Comparison of ENCODE assay signal across 1 cellular context in genomic region chr16:10889880-10890279, GRCh38.
TF ChIP-seq lines count a peak whose summit lies in the region.

No MANE protein-coding gene starts in this region.

TF ChIP-seq in GM12878, 131 proteins besides CTCF, POLR2A, EP300 and RAD21 (continued from another document):
- TF ChIP-seq REST (IDR thresholded peaks at IDR 0.05; ENCODE audit: low read depth, low read length): no peak
- TF ChIP-seq MTA3 (IDR thresholded peaks at IDR 0.05; ENCODE audit: borderline replicate concordance, low read length): no peak
- TF ChIP-seq USF2 (IDR thresholded peaks at IDR 0.05; ENCODE audit: borderline replicate concordance, low read depth, low read length): no peak
- TF ChIP-seq POLR2AphosphoS2 (IDR thresholded peaks at IDR 0.05; ENCODE audit: low read depth, low read length): no peak
- TF ChIP-seq SIN3A (IDR thresholded peaks at IDR 0.05; ENCODE audit: low read depth, low read length): no peak
- no peak for TF ChIP-seq HDAC2 (IDR thresholded peaks at IDR 0.05)
- TF ChIP-seq ZBTB11 (CRISPR knock-in tag; IDR thresholded peaks at IDR 0.05): no peak
- TF ChIP-seq CBX5 (IDR thresholded peaks at IDR 0.05; ENCODE audit: low read depth): no peak
- TF ChIP-seq EED (IDR thresholded peaks at IDR 0.05; ENCODE audit: low read depth): 0 out of 2 replicates have a peak, but pooled peaks have one; percentile 23
- no peak for TF ChIP-seq IRF3 (IDR thresholded peaks at IDR 0.05)
- TF ChIP-seq ZNF687 (IDR thresholded peaks at IDR 0.05): no peak
- 0 out of 4 replicates have a peak, but pooled peaks of 1 of the 2 experiments have one; percentile 10 for TF ChIP-seq IKZF2 (IDR thresholded peaks at IDR 0.05)
- TF ChIP-seq SPI1 (IDR thresholded peaks at IDR 0.05; ENCODE audit: borderline replicate concordance, insufficient read depth, low read depth, low read length): peak; percentile 65; the same call in 1 of the 2 replicates
- TF ChIP-seq SMC3 (IDR thresholded peaks at IDR 0.05; ENCODE audit: borderline replicate concordance, low read length): no peak
- TF ChIP-seq NFXL1 (IDR thresholded peaks at IDR 0.05; ENCODE audit: borderline replicate concordance): no peak
- TF ChIP-seq WRNIP1 (IDR thresholded peaks at IDR 0.05; ENCODE audit: borderline replicate concordance, low read depth, low read length): no peak
- no peak for TF ChIP-seq GABPA (IDR thresholded peaks at IDR 0.05; ENCODE audit: low read depth)
- no peak for TF ChIP-seq TCF12 (IDR thresholded peaks at IDR 0.05; ENCODE audit: low read depth, low read length)
